In genomic region chr15:68610825-68611224, GRCh38 we compare ENCODE assay signal across 22 cellular contexts. TPM values are rescaled to one million over a fixed set of nuclear protein-coding genes. Genes with fewer than 3 reads are reported as not detected.
DNase-seq lines count a peak whose midpoint lies in the region; ATAC-seq and TF ChIP-seq lines count a peak whose summit lies in the region.
"Had no signal": no experiment of that assay in that cellular context is flagged by ENCODE, and none has a peak within 500 bp of the region (broad histone marks: within the 10 kb centered on the region; RNA-seq: fewer than 3 reads in every experiment).

No MANE protein-coding gene starts in this region.

- H3K9me3 ChIP-seq in left ventricle myocardium inferior (replicated peaks) (peaks cover 5% of the 10 kb centered on the region), right atrium auricular region (no peaks in the 10 kb centered on the region), sigmoid colon (no peaks in the 10 kb centered on the region), vagina (no peaks in the 10 kb centered on the region)
- H3K9me3 ChIP-seq: HAP-1, right lobe of liver, upper lobe of right lung had no signal

- H3K27ac ChIP-seq in left ventricle myocardium inferior (replicated peaks), result peak overlapping the region; percentile 87
- H3K27ac ChIP-seq in right atrium auricular region, result peak overlapping the region in 1 of 2 donors; percentile 56
- peak overlapping the region in 3 of 4 donors; percentile 65 to 78 (median 68) for H3K27ac ChIP-seq in sigmoid colon
- H3K27ac ChIP-seq in vagina, result peak overlapping the region; percentile 37
- H3K27ac ChIP-seq in foreskin keratinocyte, result no peak overlapping the region
- H3K27ac ChIP-seq: right lobe of liver, upper lobe of right lung had no signal

- ATAC-seq in foreskin keratinocyte, result no peak
- no peak for ATAC-seq in HG03521 (IDR thresholded peaks at IDR 0.05; ENCODE audit: unreplicated experiment)
- ATAC-seq: activated CD8-positive, alpha-beta T cell treated with anti-CD3 and anti-CD28 coated beads for 36 hours; right lobe of liver; upper lobe of right lung had no signal

- TF ChIP-seq EP300 in sigmoid colon (IDR thresholded peaks at IDR 0.05), result no peak

- TF ChIP-seq POLR2A in sigmoid colon (IDR thresholded peaks at IDR 0.05), result no peak
- no peak for TF ChIP-seq POLR2A in vagina (IDR thresholded peaks at IDR 0.05)

- no peaks in the 10 kb centered on the region for H3K27me3 ChIP-seq in left ventricle myocardium inferior (ENCODE audit: low read depth)
- H3K27me3 ChIP-seq in right atrium auricular region, result no peaks in the 10 kb centered on the region
- H3K27me3 ChIP-seq in sigmoid colon, result no peaks in the 10 kb centered on the region
- no peaks in the 10 kb centered on the region for H3K27me3 ChIP-seq in vagina
- H3K27me3 ChIP-seq in foreskin keratinocyte, result peaks cover 13% of the 10 kb centered on the region
- H3K27me3 ChIP-seq: right lobe of liver, upper lobe of right lung had no signal

- DNase-seq in left ventricle myocardium inferior (peak; percentile 10), right atrium auricular region (ENCODE audit: low spot score) (no peak), fibroblast of gingiva (ENCODE audit: low read depth) (peak; percentile 30), sigmoid colon (no peak), vagina (ENCODE audit: extremely low spot score in 2 of 2) (no peak), foreskin keratinocyte (no peak), activated gamma-delta T cell (lab: John Stamatoyannopoulos, UW) (no peak)
- DNase-seq: activated CD4-positive, CD25-positive, alpha-beta regulatory T cell; activated CD8-positive, alpha-beta T cell treated with anti-CD3 and anti-CD28 coated beads for 36 hours; activated naive CD4-positive, alpha-beta T cell treated with anti-CD3 and anti-CD28 coated beads for 36 hours; activated T-cell treated with anti-CD3 and anti-CD28 coated beads, Interleukin-2, amount 50 U/mL, for 1 hour; aorta; Karpas-422; NCI-H1048; NCI-H2107; NCI-H524; right lobe of liver; stimulated activated naive CD4-positive, alpha-beta T cell; T-helper 9 cell; upper lobe of right lung had no signal

- H3K4me1 ChIP-seq in left ventricle myocardium inferior (peaks cover 74% of the 10 kb centered on the region), right atrium auricular region (peaks cover 0 to 63% of the 10 kb centered on the region in 2 donors), sigmoid colon (peaks cover 0 to 28% (median 14%) of the 10 kb centered on the region in 4 donors), vagina (peaks cover 33% of the 10 kb centered on the region), foreskin keratinocyte (no peaks in the 10 kb centered on the region)
- H3K4me1 ChIP-seq: HAP-1, right lobe of liver had no signal

- TF ChIP-seq CTCF in left ventricle myocardium inferior (IDR thresholded peaks at IDR 0.05; ENCODE audit: borderline replicate concordance) (no peak), right atrium auricular region (IDR thresholded peaks at IDR 0.05) (no peak), sigmoid colon (IDR thresholded peaks at IDR 0.05) (no peak), vagina (IDR thresholded peaks at IDR 0.05) (no peak), foreskin keratinocyte (conservative IDR thresholded peaks at IDR 0.05) (no peak)

- H3K36me3 ChIP-seq in left ventricle myocardium inferior (no peaks in the 10 kb centered on the region), right atrium auricular region (no peaks in the 10 kb centered on the region), sigmoid colon (no peaks in the 10 kb centered on the region), vagina (no peaks in the 10 kb centered on the region)
- H3K36me3 ChIP-seq: HAP-1, right lobe of liver, upper lobe of right lung had no signal

- H3K4me3 ChIP-seq in left ventricle myocardium inferior, result no peak overlapping the region
- H3K4me3 ChIP-seq in right atrium auricular region, result no peak overlapping the region
- H3K4me3 ChIP-seq in sigmoid colon, result no peak overlapping the region
- no peak overlapping the region for H3K4me3 ChIP-seq in vagina
- H3K4me3 ChIP-seq: HAP-1, right lobe of liver, upper lobe of right lung had no signal

- WGBS in sigmoid colon, 2 donors, result 75 to 85% methylated on average over 8 of the region's 8 CpGs

- intact Hi-C loops in left ventricle myocardium inferior (cut with micrococcal nuclease) (no loop called here), sigmoid colon (cut with DNase I) (no loop called here), vagina (cut with DNase I) (no loop called here)

RNA-seq across cellular contexts. Expression of gene CORO2B, which starts 32.0 kb away (rescaled TPM):
- total RNA-seq in left ventricle myocardium inferior (5.0 TPM), right atrium auricular region (1 to 10 TPM; 6.0 to 9.7 TPM), sigmoid colon (1 to 10 TPM; 3.1 to 3.9 (median 3.8) TPM), vagina (4.7 TPM), foreskin keratinocyte (0.46 and 0.68 TPM in 2 replicates)
- polyA plus RNA-seq in sigmoid colon (1 to 10 TPM in 2 of 3 donors, under 1 TPM in 1; 0.46 to 2.5 (median 1.2) TPM), foreskin keratinocyte (0.46 and 0.65 TPM in 2 replicates)
- total RNA-seq: activated CD8-positive, alpha-beta T cell treated with anti-CD3 and anti-CD28 coated beads for 36 hours; activated naive CD4-positive, alpha-beta T cell treated with anti-CD3 and anti-CD28 coated beads for 36 hours had no signal

Comparison
In these comparisons a context has a peak if more than half of its experiments do, and no peak if none do; other contexts are left out.
1. DNase-seq: peak in left ventricle myocardium inferior (single experiment) and fibroblast of gingiva (single experiment); none in right atrium auricular region (single experiment), sigmoid colon (single experiment), vagina (0 of 2), foreskin keratinocyte (0 of 2) and activated gamma-delta T cell (single experiment).